Comparison of ENCODE assay signal across 9 cellular contexts in the genomic region with DNA sequence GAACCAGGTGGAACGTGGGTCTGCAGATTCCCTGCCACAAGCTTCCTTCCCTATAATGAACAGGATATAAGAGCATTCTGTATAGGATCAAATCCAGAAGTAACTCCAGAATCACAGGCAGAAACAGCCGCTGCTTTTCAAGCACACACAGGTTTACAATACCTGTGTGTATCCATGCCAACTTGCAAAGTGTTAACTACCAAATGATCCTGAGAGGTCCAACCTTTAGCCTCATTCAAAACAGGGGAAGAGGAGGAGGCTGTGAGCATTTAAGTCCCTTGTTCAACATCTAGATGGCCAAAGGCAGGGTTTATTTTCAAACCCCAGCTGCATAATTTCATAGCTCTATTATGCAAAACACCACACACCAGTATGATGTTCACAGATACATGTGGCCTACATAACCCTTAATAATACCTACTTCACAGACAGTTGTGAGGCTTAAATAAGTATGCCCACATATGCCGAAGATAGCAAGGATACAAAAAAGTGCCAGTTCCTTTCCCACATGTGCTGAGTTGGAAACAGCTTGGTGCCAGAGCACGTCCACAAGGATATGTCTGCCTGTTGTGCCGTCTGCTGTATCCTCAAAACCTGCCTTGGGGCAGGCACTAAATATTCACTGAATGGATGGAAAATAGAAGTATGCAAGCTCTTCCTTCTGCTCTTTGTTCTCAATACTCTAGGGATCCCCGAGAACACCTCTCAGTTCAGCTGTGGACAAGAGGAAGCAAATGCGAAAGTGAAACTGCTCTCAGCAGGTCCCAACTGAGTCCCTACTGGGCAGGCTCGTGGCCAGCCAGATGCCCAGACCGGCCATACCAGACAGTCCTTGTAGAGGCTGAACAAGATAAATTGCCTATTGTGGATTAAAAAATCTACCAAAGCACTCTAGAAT.
DNase-seq lines count a peak whose midpoint lies in the region; ATAC-seq and TF ChIP-seq lines count a peak whose summit lies in the region.
"Had no signal": no experiment of that assay in that cellular context is flagged by ENCODE, and none has a peak within 500 bp of the region (broad histone marks: within the 10 kb centered on the region; RNA-seq: fewer than 3 reads in every experiment).

No MANE protein-coding gene starts in this region.

- H3K9me3 ChIP-seq in BLaER1 (peaks cover 15% of the 10 kb centered on the region), SJSA1 (replicated peaks) (no peaks in the 10 kb centered on the region), endodermal cell (ENCODE audit: control insufficient read depth, low read length) (no peaks in the 10 kb centered on the region), mesenchymal stem cell (ENCODE audit: control insufficient read depth, low read length) (no peaks in the 10 kb centered on the region), tibial nerve (no peaks in the 10 kb centered on the region)
- H3K9me3 ChIP-seq: SJCRH30 had no signal

- TF ChIP-seq POLR2A in tibial nerve (IDR thresholded peaks at IDR 0.05): no peak

- H2BK120ac ChIP-seq in mesenchymal stem cell (ENCODE audit: low read depth, low read length): peak overlapping the region; percentile 54

- H3K9ac ChIP-seq in BLaER1 (peak overlapping the region; percentile 65), endodermal cell (ENCODE audit: extremely low read depth, low read length, poor library complexity, severe bottlenecking) (no peak overlapping the region), mesenchymal stem cell (ENCODE audit: low read length) (peak overlapping the region; percentile 87)

- H3K4me1 ChIP-seq in BLaER1 (peaks cover 25% of the 10 kb centered on the region), SJSA1 (replicated peaks) (peaks cover 35% of the 10 kb centered on the region), endodermal cell (ENCODE audit: control insufficient read depth, insufficient read depth, low read length) (no peaks in the 10 kb centered on the region), mesenchymal stem cell (ENCODE audit: control insufficient read depth, insufficient read depth, low read depth, low read length) (peaks cover 3% of the 10 kb centered on the region), tibial nerve (peaks cover 0 to 48% (median 12%) of the 10 kb centered on the region in 4 donors)
- H3K4me1 ChIP-seq: SJCRH30 had no signal

- H3K27ac ChIP-seq in BLaER1 (peak overlapping the region; percentile 80), SJSA1 (peak overlapping the region; percentile 77), endodermal cell (ENCODE audit: low read depth, low read length) (peak overlapping the region; percentile 65), mesenchymal stem cell (ENCODE audit: low read length, poor library complexity, severe bottlenecking) (peak overlapping the region; percentile 78), tibial nerve (peak overlapping the region; percentile 16 to 88 (median 66))
- H3K27ac ChIP-seq: SJCRH30 had no signal

- peak overlapping the region; percentile 90 for H3K4me2 ChIP-seq in BLaER1
- peak overlapping the region; percentile 69 for H3K4me2 ChIP-seq in mesenchymal stem cell (ENCODE audit: low read length, poor library complexity, severe bottlenecking)

- WGBS in endodermal cell (ENCODE audit: insufficient coverage in 1 of 2, insufficient read length in 1 of 2), 2 experiments: 77 to 80% methylated on average over 7 to 9 of the region's 9 CpGs
- WGBS in mesenchymal stem cell: 66% methylated on average over 8 of the region's 9 CpGs
- 21 to 24% methylated on average over 9 of the region's 9 CpGs for WGBS in tibial nerve, 2 donors

- H4K91ac ChIP-seq in mesenchymal stem cell (ENCODE audit: low read length): peak overlapping the region; percentile 88

- H2BK15ac ChIP-seq in mesenchymal stem cell (ENCODE audit: low read depth, poor library complexity, severe bottlenecking): no peak overlapping the region

- H3K4me3 ChIP-seq in BLaER1: peak overlapping the region; percentile 61
- peak overlapping the region; percentile 43 for H3K4me3 ChIP-seq in SJSA1
- H3K4me3 ChIP-seq in endodermal cell (ENCODE audit: low read length): no peak overlapping the region
- H3K4me3 ChIP-seq in mesenchymal stem cell (ENCODE audit: insufficient read depth in 1 of 2, low read depth in 1 of 2, low read length in 2 of 2): peak overlapping the region in 1 of 2 experiments; percentile 83
- peak overlapping the region; percentile 21 to 56 (median 48) for H3K4me3 ChIP-seq in tibial nerve
- H3K4me3 ChIP-seq: SJCRH30 had no signal

- no peaks in the 10 kb centered on the region for H4K20me1 ChIP-seq in BLaER1

- peak overlapping the region in 1 of 2 experiments; percentile 65 for H2BK12ac ChIP-seq in mesenchymal stem cell (ENCODE audit: low read length in 2 of 2)

- H3K23ac ChIP-seq in mesenchymal stem cell (ENCODE audit: low read length in 2 of 2): peak overlapping the region in 1 of 2 experiments; percentile 61

- peaks cover 100% of the 10 kb centered on the region for H3K27me3 Mint-ChIP-seq in endodermal cell (ENCODE audit: insufficient read depth)

- peak in 1 of 2 donors; percentile 61 for TF ChIP-seq EP300 in tibial nerve (IDR thresholded peaks at IDR 0.05)

- no peak overlapping the region for H2AK5ac ChIP-seq in mesenchymal stem cell (ENCODE audit: low read length, severe bottlenecking)

- peak overlapping the region; percentile 14 for H2BK5ac ChIP-seq in mesenchymal stem cell (ENCODE audit: low read depth, low read length, poor library complexity, severe bottlenecking)

- H3K27ac Mint-ChIP-seq in endodermal cell: no peak overlapping the region

- ATAC-seq in GM18858 (IDR thresholded peaks at IDR 0.05; ENCODE audit: unreplicated experiment) (peak; percentile 49), HG03354 (IDR thresholded peaks at IDR 0.05; ENCODE audit: poor library complexity, severe bottlenecking, unreplicated experiment) (peak; percentile 90)

- no peak overlapping the region for H3K14ac ChIP-seq in mesenchymal stem cell (ENCODE audit: low read length in 2 of 2)

- peak overlapping the region; percentile 24 to 92 for H3K4ac ChIP-seq in mesenchymal stem cell (ENCODE audit: low read depth in 1 of 2, low read length in 2 of 2)

- no peaks in the 10 kb centered on the region for H3K27me3 ChIP-seq in BLaER1
- H3K27me3 ChIP-seq in SJSA1 (replicated peaks): no peaks in the 10 kb centered on the region
- H3K27me3 ChIP-seq in endodermal cell (ENCODE audit: control insufficient read depth, insufficient read depth, low read length, poor library complexity, severe bottlenecking): peaks cover 99% of the 10 kb centered on the region
- H3K27me3 ChIP-seq in mesenchymal stem cell (ENCODE audit: control insufficient read depth in 1 of 2, insufficient read depth in 1 of 2, low read length in 2 of 2): no peaks in the 10 kb centered on the region
- H3K27me3 ChIP-seq in tibial nerve: no peaks in the 10 kb centered on the region
- H3K27me3 ChIP-seq: SJCRH30 had no signal

- no peak for TF ChIP-seq CTCF in endodermal cell (conservative IDR thresholded peaks at IDR 0.05)
- no peak for TF ChIP-seq CTCF in tibial nerve (IDR thresholded peaks at IDR 0.05)

- H3K4me3 Mint-ChIP-seq in endodermal cell: no peak overlapping the region

- H3K36me3 ChIP-seq in BLaER1: 0 out of 2 replicates have a peak, but pooled peaks cover 3% of the 10 kb centered on the region
- H3K36me3 ChIP-seq in SJSA1: no peaks in the 10 kb centered on the region; the same call in 1 of the 2 replicates
- no peaks in the 10 kb centered on the region for H3K36me3 ChIP-seq in endodermal cell (ENCODE audit: control insufficient read depth, insufficient read depth, low read length)
- no peaks in the 10 kb centered on the region for H3K36me3 ChIP-seq in mesenchymal stem cell (ENCODE audit: control insufficient read depth in 1 of 2, insufficient read depth in 2 of 2, low read depth in 1 of 2, low read length in 2 of 2)
- no peaks in the 10 kb centered on the region for H3K36me3 ChIP-seq in tibial nerve
- H3K36me3 ChIP-seq: SJCRH30 had no signal

- peaks cover 19% of the 10 kb centered on the region for H3K4me1 Mint-ChIP-seq in endodermal cell

- peak overlapping the region; percentile 16 to 90 for H3K18ac ChIP-seq in mesenchymal stem cell (ENCODE audit: low read depth in 1 of 2, low read length in 2 of 2)

- peak overlapping the region; percentile 83 for H4K8ac ChIP-seq in mesenchymal stem cell (ENCODE audit: low read length)

- peaks cover 4% of the 10 kb centered on the region for H3K79me1 ChIP-seq in mesenchymal stem cell (replicated peaks; ENCODE audit: low read length, poor library complexity, severe bottlenecking)

- peak; percentile 72 to 77 for DNase-seq in SJSA1 (ENCODE audit: low read depth in 1 of 2, low spot score in 2 of 2)
- DNase-seq in endodermal cell: no peak
- DNase-seq in mesenchymal stem cell: peak; percentile 89
- peak; percentile 33 to 35 for DNase-seq in tibial nerve (ENCODE audit: low spot score in 2 of 2)
- no peak for DNase-seq in NCI-H446 treated with DMSO at 0.1 percent for 48 hours (lab: John Stamatoyannopoulos, UW)

- peaks cover 7% of the 10 kb centered on the region for H3K9me3 Mint-ChIP-seq in endodermal cell

- no peak overlapping the region for H2AFZ ChIP-seq in mesenchymal stem cell (ENCODE audit: low read depth, low read length)

- no peaks in the 10 kb centered on the region for H3K36me3 Mint-ChIP-seq in endodermal cell (ENCODE audit: low read depth)

Comparison
In these comparisons a context has a peak if more than half of its experiments do, and no peak if none do; other contexts are left out.
1. DNase-seq: peak in SJSA1 (2 of 2), mesenchymal stem cell (single experiment) and tibial nerve (2 of 2); none in endodermal cell (single experiment) and NCI-H446 treated with DMSO at 0.1 percent for 48 hours (single experiment).
2. Peak in every context shown above with its lines, with median percentiles within 50 percentile points of each other: H3K27ac ChIP-seq.